Comparison of ENCODE assay signal across 8 cellular contexts in the genomic region with DNA sequence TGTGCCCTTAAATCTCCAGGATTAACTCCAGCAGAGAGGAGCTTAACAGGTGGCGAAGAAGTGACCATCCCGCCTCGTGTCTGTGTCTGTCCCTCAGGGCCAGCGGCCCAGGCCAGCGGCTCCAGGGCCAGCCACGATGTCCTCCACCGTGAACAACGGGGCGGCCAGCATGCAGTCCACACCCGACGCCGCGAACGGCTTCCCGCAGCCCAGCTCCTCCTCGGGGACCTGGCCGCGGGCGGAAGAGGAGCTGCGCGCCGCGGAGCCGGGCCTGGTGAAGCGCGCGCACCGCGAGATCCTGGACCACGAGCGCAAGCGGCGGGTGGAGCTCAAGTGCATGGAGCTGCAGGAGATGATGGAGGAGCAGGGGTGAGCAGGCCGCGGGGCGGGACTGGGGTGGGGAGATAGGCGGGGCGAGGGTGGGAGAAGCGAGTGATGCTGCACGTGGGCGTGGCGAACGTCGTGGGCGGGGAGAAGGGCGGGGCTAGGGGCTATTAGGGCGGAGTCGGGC. TPM values are rescaled to one million over a fixed set of nuclear protein-coding genes. Genes with fewer than 3 reads are reported as not detected.
DNase-seq lines count a peak whose midpoint lies in the region; ATAC-seq and TF ChIP-seq lines count a peak whose summit lies in the region.

No MANE protein-coding gene starts in this region.

- intact Hi-C loops in adrenal gland (cut with DNase I) (no loop called here), left ventricle myocardium inferior (cut with micrococcal nuclease) (no loop called here)

- DNase-seq in DMS153 treated with DMSO at 0.1 percent for 48 hours (lab: John Stamatoyannopoulos, UW; ENCODE audit: unreplicated experiment) (peak; percentile 67), T-helper 1 cell (peak; percentile 37 to 81 (median 50)), adrenal gland (peak; percentile 72 to 87 (median 85)), left ventricle myocardium inferior (peak; percentile 51), retinal pigment epithelial cell (ENCODE audit: low read depth) (peak; percentile 61)

- ATAC-seq in HG03520 (IDR thresholded peaks at IDR 0.05; ENCODE audit: unreplicated experiment) (peak; percentile 57), GM19324 (IDR thresholded peaks at IDR 0.05; ENCODE audit: low FRiP score, unreplicated experiment) (no peak), GM19455 (IDR thresholded peaks at IDR 0.05; ENCODE audit: unreplicated experiment) (no peak)

- no peaks in the 10 kb centered on the region for H3K4me1 ChIP-seq in adrenal gland (replicated peaks in 1 of 2)
- H3K4me1 ChIP-seq in left ventricle myocardium inferior = peaks cover 5% of the 10 kb centered on the region

- no peak for TF ChIP-seq POLR2A in adrenal gland (IDR thresholded peaks at IDR 0.05)

- WGBS in adrenal gland, 4 donors = 0 to 5% (median 3%) methylated on average over 4 to 48 of the region's 48 CpGs

- H3K27me3 ChIP-seq in adrenal gland (peaks cover 10% of the 10 kb centered on the region), left ventricle myocardium inferior (ENCODE audit: low read depth) (peaks cover 93% of the 10 kb centered on the region)

- H3K9me3 ChIP-seq in adrenal gland (replicated peaks in 1 of 3) (no peaks in the 10 kb centered on the region), left ventricle myocardium inferior (replicated peaks) (no peaks in the 10 kb centered on the region)

- H3K27ac ChIP-seq in adrenal gland = no peak overlapping the region
- no peak overlapping the region for H3K27ac ChIP-seq in left ventricle myocardium inferior (replicated peaks)

- H3K36me3 ChIP-seq in adrenal gland (replicated peaks in 1 of 2) (no peaks in the 10 kb centered on the region), left ventricle myocardium inferior (no peaks in the 10 kb centered on the region)

- H3K4me3 ChIP-seq in adrenal gland (no peak overlapping the region), left ventricle myocardium inferior (peak overlapping the region; percentile 46), retinal pigment epithelial cell (ENCODE audit: low read length) (peak overlapping the region; percentile 19)

- TF ChIP-seq CTCF in adrenal gland (IDR thresholded peaks at IDR 0.05) (no peak), left ventricle myocardium inferior (IDR thresholded peaks at IDR 0.05; ENCODE audit: borderline replicate concordance) (no peak), retinal pigment epithelial cell (conservative IDR thresholded peaks at IDR 0.05; ENCODE audit: low read depth, low read length) (no peak)

RNA-seq across cellular contexts. Expression of a gene that starts 33.3 kb away (rescaled TPM):
- total RNA-seq in adrenal gland (10 to 100 TPM; 14.3 to 49.3 (median 33.3) TPM), left ventricle myocardium inferior (6.1 TPM)
- 100 to 1,000 TPM in 1 of 3 donors, 10 to 100 TPM in 1, 1 to 10 TPM in 1; 5.6 to 140 (median 43.3) TPM for polyA plus RNA-seq in adrenal gland

Comparison
In these comparisons a context has a peak if more than half of its experiments do, and no peak if none do; other contexts are left out.
1. H3K4me3 ChIP-seq: peak in left ventricle myocardium inferior (single experiment) and retinal pigment epithelial cell (single experiment); none in adrenal gland (0 of 4).
2. Peak in every context shown above with its lines, with median percentiles within 50 percentile points of each other: DNase-seq.